In the genomic region with DNA sequence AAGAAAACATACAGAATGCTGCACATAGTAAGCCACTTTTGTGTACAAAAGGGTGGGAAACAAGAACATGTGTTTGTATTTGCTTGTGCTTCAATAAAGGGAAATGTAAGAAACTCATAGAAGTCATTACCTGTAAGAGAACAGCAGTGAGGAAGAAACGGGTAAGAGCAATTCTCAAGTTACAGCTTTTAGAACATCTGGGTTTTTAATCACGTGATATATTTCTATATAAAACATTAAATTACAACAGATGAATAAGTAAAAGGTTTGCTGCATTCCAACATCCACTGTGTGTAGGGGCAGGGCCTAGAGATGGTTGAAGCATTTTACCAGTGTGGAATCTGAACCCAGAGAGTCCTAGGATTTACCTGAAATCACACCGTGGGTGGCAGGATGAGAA, we compare ENCODE assay signal across 15 cellular contexts. TPM values are rescaled to one million over a fixed set of nuclear protein-coding genes. Genes with fewer than 3 reads are reported as not detected.
DNase-seq lines count a peak whose midpoint lies in the region; ATAC-seq, FAIRE-seq and TF ChIP-seq lines count a peak whose summit lies in the region.
"Had no signal": no experiment of that assay in that cellular context is flagged by ENCODE, and none has a peak within 500 bp of the region (broad histone marks: within the 10 kb centered on the region; RNA-seq: fewer than 3 reads in every experiment).

No MANE protein-coding gene starts in this region.

- no TSS peak for BruUV-seq in K562 (replicated peaks; lab: Mats Ljungman, UMichigan)

- ATAC-seq in GM21619 (IDR thresholded peaks at IDR 0.05; ENCODE audit: unreplicated experiment), result peak; percentile 7
- ATAC-seq in K562, result no peak
- no peak for ATAC-seq in HG03565 (IDR thresholded peaks at IDR 0.05; ENCODE audit: unreplicated experiment)

- TF ChIP-seq EP300 in K562 (IDR thresholded peaks at IDR 0.05; ENCODE audit: low read length), result no peak

- H4K8ac ChIP-seq in trophoblast cell (ENCODE audit: low read depth, low read length), result no peak overlapping the region

- POLR2A ChIA-PET in K562 (lab: Yijun Ruan, JAX), result interaction anchor here (0.8 kb wide), 1 partner anchor 20 kb away, joined by 3 read pairs; no protein-coding TSS in a partner anchor

- H2BK12ac ChIP-seq in trophoblast cell (ENCODE audit: low read length), result peak overlapping the region; percentile 58

- H3K4me1 ChIP-seq in OCI-LY3 (ENCODE audit: low read length) (peaks cover 31% of the 10 kb centered on the region), K562 (replicated peaks in 1 of 2; ENCODE audit: control insufficient read depth in 2 of 2, insufficient read depth in 2 of 2, low read length in 2 of 2) (peaks cover 4 to 10% of the 10 kb centered on the region in 2 experiments; a peak in 2 of 5 replicates), trophoblast cell (ENCODE audit: control insufficient read depth in 1 of 2, insufficient read depth in 2 of 2, low read length in 2 of 2) (peaks cover 16 to 19% of the 10 kb centered on the region in 2 experiments), vagina (peaks cover 19% of the 10 kb centered on the region)

- H2AK5ac ChIP-seq in trophoblast cell (ENCODE audit: low read length), result no peak overlapping the region

- no peak overlapping the region for H2BK120ac ChIP-seq in trophoblast cell (ENCODE audit: insufficient read depth, low read length, poor library complexity)

- no peak overlapping the region for H3K18ac ChIP-seq in trophoblast cell (ENCODE audit: low read length)

- CTCF ChIA-PET in K562 (lab: Yijun Ruan, JAX; ENCODE audit: low intra/inter-chr PET ratio), result no interaction called here

- H3K79me1 ChIP-seq in trophoblast cell (ENCODE audit: low read length), result peaks cover 11% of the 10 kb centered on the region

- H3K9me1 ChIP-seq in K562 (ENCODE audit: control insufficient read depth, insufficient read depth, low read length), result no peaks in the 10 kb centered on the region

- H4K20me1 ChIP-seq in OCI-LY3 (ENCODE audit: insufficient read depth, low read length) (no peaks in the 10 kb centered on the region), K562 (replicated peaks; ENCODE audit: control insufficient read depth, insufficient read depth, low read length) (no peaks in the 10 kb centered on the region)

- H3K4me2 ChIP-seq in OCI-LY3 (ENCODE audit: low read length), result peak overlapping the region; percentile 78
- H3K4me2 ChIP-seq in K562 (ENCODE audit: insufficient read depth, low read length), result no peak overlapping the region
- no peak overlapping the region for H3K4me2 ChIP-seq in trophoblast cell (ENCODE audit: low read length)

- no peak overlapping the region for H3K4ac ChIP-seq in trophoblast cell (ENCODE audit: low read depth, low read length)

- no peak overlapping the region for H3K14ac ChIP-seq in trophoblast cell (ENCODE audit: low read length)

- peak overlapping the region; percentile 49 for H3K4me3 ChIP-seq in OCI-LY3 (ENCODE audit: low read length)
- no peak overlapping the region for H3K4me3 ChIP-seq in K562
- no peak overlapping the region for H3K4me3 ChIP-seq in trophoblast cell (ENCODE audit: low read depth, low read length)
- H3K4me3 ChIP-seq in vagina, result no peak overlapping the region

- no peak for TF ChIP-seq RAD21 in K562 (CRISPR knock-in tag; conservative IDR thresholded peaks at IDR 0.05 in 1 of 2, IDR thresholded peaks at IDR 0.05 in 1 of 2)

- H3K9me3 ChIP-seq in OCI-LY3 (ENCODE audit: insufficient read depth, low read length) (no peaks in the 10 kb centered on the region), K562 (replicated peaks; ENCODE audit: control insufficient read depth, insufficient read depth, low read depth, low read length) (no peaks in the 10 kb centered on the region), trophoblast cell (ENCODE audit: insufficient read depth, low read depth, low read length) (no peaks in the 10 kb centered on the region), vagina (no peaks in the 10 kb centered on the region)

- H2BK5ac ChIP-seq in trophoblast cell (ENCODE audit: low read depth, low read length, poor library complexity), result no peak overlapping the region

- H3K27me3 ChIP-seq in OCI-LY3 (ENCODE audit: low read depth, low read length), result no peaks in the 10 kb centered on the region
- H3K27me3 ChIP-seq in K562 (ENCODE audit: control insufficient read depth in 2 of 2, insufficient read depth in 2 of 2, low read length in 2 of 2), result peaks cover 17 to 64% of the 10 kb centered on the region in 2 experiments
- H3K27me3 ChIP-seq in trophoblast cell (ENCODE audit: insufficient read depth, low read length), result no peaks in the 10 kb centered on the region
- H3K27me3 ChIP-seq in vagina, result no peaks in the 10 kb centered on the region

- TF ChIP-seq CTCF in OCI-LY3 (IDR thresholded peaks at IDR 0.05; ENCODE audit: low read depth, low read length) (no peak), K562 (IDR thresholded peaks at IDR 0.05 in 2 of 3, conservative IDR thresholded peaks at IDR 0.05 in 1 of 3; ENCODE audit: insufficient read depth in 2 of 3, low read depth in 1 of 3, low read length in 3 of 3) (no peak), vagina (IDR thresholded peaks at IDR 0.05) (no peak)

- in situ Hi-C loops in K562 (cut with MboI), result no loop called here

- H3K27ac ChIP-seq in OCI-LY3 (ENCODE audit: low read length), result no peak overlapping the region
- H3K27ac ChIP-seq in K562 (ENCODE audit: extremely low read depth, low read depth, low read length), result no peak overlapping the region
- no peak overlapping the region for H3K27ac ChIP-seq in trophoblast cell (ENCODE audit: low read depth, low read length)
- H3K27ac ChIP-seq in vagina, result no peak overlapping the region
- H3K27ac ChIP-seq: HL-60 had no signal

- no peak overlapping the region for H2AFZ ChIP-seq in OCI-LY3 (ENCODE audit: low read depth, low read length)
- H2AFZ ChIP-seq in K562 (ENCODE audit: low read depth, low read length), result no peak overlapping the region
- no peak overlapping the region for H2AFZ ChIP-seq in trophoblast cell (ENCODE audit: insufficient read depth, low read length, poor library complexity)

- no peaks in the 10 kb centered on the region for H3K36me3 ChIP-seq in OCI-LY3 (replicated peaks; ENCODE audit: low read depth, low read length)
- no peaks in the 10 kb centered on the region for H3K36me3 ChIP-seq in K562 (ENCODE audit: control insufficient read depth, insufficient read depth, low read length)
- no peaks in the 10 kb centered on the region for H3K36me3 ChIP-seq in trophoblast cell (ENCODE audit: control insufficient read depth in 1 of 2, insufficient read depth in 2 of 2, low read length in 2 of 2)
- H3K36me3 ChIP-seq in vagina, result no peaks in the 10 kb centered on the region

- FAIRE-seq in K562 (lab: Jason Lieb, UNC), result no peak
- FAIRE-seq: GM19239 had no signal

- no peaks in the 10 kb centered on the region for H3K79me2 ChIP-seq in OCI-LY3 (ENCODE audit: low read length)
- no peaks in the 10 kb centered on the region for H3K79me2 ChIP-seq in K562 (ENCODE audit: control insufficient read depth, insufficient read depth, low read length)
- peaks cover 2% of the 10 kb centered on the region for H3K79me2 ChIP-seq in trophoblast cell (ENCODE audit: control insufficient read depth, insufficient read depth, low read length, poor library complexity)

- peak overlapping the region; percentile 22 for H4K91ac ChIP-seq in trophoblast cell (ENCODE audit: low read depth, low read length)

- H3K9ac ChIP-seq in OCI-LY3 (ENCODE audit: low read length) (no peak overlapping the region), K562 (ENCODE audit: insufficient read depth in 1 of 2, low read depth in 2 of 2, low read length in 2 of 2) (no peak overlapping the region), trophoblast cell (ENCODE audit: low read length) (no peak overlapping the region)

- no peak overlapping the region for H3K23ac ChIP-seq in trophoblast cell (ENCODE audit: low read length)

- TF ChIP-seq POLR2A in K562 (conservative IDR thresholded peaks at IDR 0.05), result no peak
- TF ChIP-seq POLR2A in vagina (IDR thresholded peaks at IDR 0.05), result no peak

- 9% methylated on average over 3 of the region's 3 CpGs for WGBS in K562 (ENCODE audit: insufficient coverage, low coverage, missing lambda C conversion rate)
- WGBS in trophoblast cell (ENCODE audit: extremely low coverage, insufficient coverage, insufficient read length), result no CpG with 5 or more reads among the region's 3 CpGs

- intact Hi-C loops in K562 (cut with micrococcal nuclease) (no loop called here), vagina (cut with DNase I) (no loop called here)

- DNase-seq in K562 (ENCODE audit: extremely low read depth in 1 of 4, low spot score in 3 of 4) (no peak), trophoblast cell (no peak), vagina (ENCODE audit: extremely low spot score in 2 of 2) (no peak), amygdala (lab: John Stamatoyannopoulos, UW) (no peak)
- DNase-seq: CD4-positive, alpha-beta memory T cell; H9; NCI-H1436 treated with DMSO at 0.1 percent for 48 hours; NCI-H2029 treated with DMSO at 0.1 percent for 48 hours; NCI-H2171 treated with DMSO at 0.1 percent for 48 hours; NCI-H446 treated with DMSO at 0.1 percent for 48 hours had no signal

- H4K12ac ChIP-seq in trophoblast cell (ENCODE audit: low read depth, low read length), result no peak overlapping the region

TF ChIP-seq in K562, 482 proteins besides CTCF, POLR2A, EP300 and RAD21 (continues in another document):
- no peak for TF ChIP-seq LEF1 (IDR thresholded peaks at IDR 0.05)

RNA-seq across cellular contexts. Expression of a gene that starts 36.6 kb away (rescaled TPM):
- total RNA-seq in K562 (2011; cell fraction: chromatin; rRNA removed; ENCODE audit: low replicate concordance), result not detected in 2 replicates
- total RNA-seq in K562 (2011; cell fraction: nucleolus; rRNA removed), result not detected in 2 replicates
- not detected in 2 replicates for total RNA-seq in K562 (2011; cell fraction: nucleoplasm; rRNA removed)
- not detected in 2 replicates for total RNA-seq in K562 (2014; rRNA removed)
- not detected in 2 replicates for total RNA-seq in K562 (2014; rRNA removed; fragmentation: Illumina TruSeq; extraction: Trizol)
- not detected in 2 replicates for total RNA-seq in K562 (2015; rRNA removed; fragmentation: Illumina TruSeq; extraction: Trizol)
- 0.09 and 0.13 TPM in 2 replicates for total RNA-seq in K562 (2021)
- 0.04 and 0.13 TPM in 2 replicates for polyA plus RNA-seq in K562 (2011; rRNA removed)
- 0.12 TPM in 1 of 2 replicates, not detected in the other for polyA plus RNA-seq in K562 (2011; cell fraction: cytosol; rRNA removed)
- 0.07 TPM in 1 of 2 replicates, not detected in the other for polyA plus RNA-seq in K562 (2011; cell fraction: nucleus; rRNA removed)
- polyA plus RNA-seq in K562 (2012), result 0.07 and 0.11 TPM in 2 replicates
- polyA plus RNA-seq in K562 (2014; fragmentation: Illumina TruSeq; extraction: Trizol), result not detected in 2 replicates
- polyA plus RNA-seq in K562 (2014; fragmentation: Nextera tagmentation; extraction: Ambion mirVana), result not detected
- polyA plus RNA-seq in K562 (2014; rRNA removed), result 0.16 TPM in 1 of 2 replicates, not detected in the other
- polyA minus RNA-seq in K562 (2011; rRNA and poly(A)+ RNA removed), result not detected in 2 replicates
- not detected in 2 replicates for polyA minus RNA-seq in K562 (2011; cell fraction: cytosol; rRNA and poly(A)+ RNA removed)
- not detected in 2 replicates for polyA minus RNA-seq in K562 (2011; cell fraction: nucleus; rRNA and poly(A)+ RNA removed)
- polyA plus RNA-seq in trophoblast cell (2013), result 1.3 TPM in 2 replicates
- 4.9 TPM for total RNA-seq in vagina
